21 cellular contexts compared by ENCODE assay signal in the genomic region with DNA sequence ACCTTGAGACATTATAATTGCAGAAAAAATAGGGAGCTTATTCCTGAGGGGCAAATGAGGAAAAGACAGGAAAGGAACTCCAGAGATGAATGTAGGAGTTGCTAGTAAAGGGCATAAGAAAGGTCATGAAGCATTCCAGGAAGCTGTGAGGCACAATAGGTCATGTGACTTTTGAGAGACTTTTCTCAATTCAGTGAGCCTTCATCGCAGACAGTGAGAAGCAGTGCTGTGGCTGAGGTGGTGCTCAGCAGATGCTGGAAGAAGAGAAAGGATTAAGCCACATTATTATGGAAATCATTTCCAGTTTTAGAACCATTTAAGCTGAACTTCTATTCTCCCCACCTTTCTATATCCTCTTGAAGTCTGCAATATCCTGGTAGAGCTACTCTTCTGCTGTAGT. TPM values are rescaled to one million over a fixed set of nuclear protein-coding genes. Genes with fewer than 3 reads are reported as not detected.
"Had no signal": no experiment of that assay in that cellular context is flagged by ENCODE, and none has a peak within 500 bp of the region (broad histone marks: within the 10 kb centered on the region; RNA-seq: fewer than 3 reads in every experiment).

No MANE protein-coding gene starts in this region.

- H3K36me3 Mint-ChIP-seq: activated naive CD4-positive, alpha-beta T cell treated with anti-CD3 and anti-CD28 coated beads, Interleukin-2, amount 50 U/mL, for 24 hours had no signal

- ATAC-seq: activated CD8-positive, alpha-beta T cell treated with anti-CD3 and anti-CD28 coated beads for 36 hours; activated T-cell treated with anti-CD3 and anti-CD28 coated beads, Interleukin-2, amount 50 U/mL, for 4 hours; esophagus mucosa; left ventricle myocardium superior; natural killer cell treated with Interleukin-12 subunit alpha and Interleukin-12 subunit beta and Interleukin-15 and Interleukin-18, amount 100 ng/mL, for 72 hours; T-helper 17 cell had no signal

- H3K36me3 ChIP-seq: adrenal gland, cardiac muscle cell, ovary, stomach, WERI-Rb-1 had no signal

- H3K9me3 Mint-ChIP-seq: activated CD8-positive, alpha-beta T cell treated with anti-CD3 and anti-CD28 coated beads for 36 hours; activated naive CD4-positive, alpha-beta T cell treated with anti-CD3 and anti-CD28 coated beads, Interleukin-2, amount 50 U/mL, for 24 hours; activated T-cell treated with anti-CD3 and anti-CD28 coated beads, Interleukin-2, amount 50 U/mL, for 4 hours; natural killer cell treated with Interleukin-12 subunit alpha and Interleukin-12 subunit beta and Interleukin-15 and Interleukin-18, amount 100 ng/mL, for 72 hours had no signal

- DNase-seq: activated CD4-positive, alpha-beta T cell treated with anti-CD3 and anti-CD28 coated beads for 4 hours; activated CD8-positive, alpha-beta T cell treated with anti-CD3 and anti-CD28 coated beads for 36 hours; activated effector memory CD4-positive, alpha-beta T cell treated with Interleukin-2 at 50 U/mL for 16 hours; activated T-cell treated with anti-CD3 and anti-CD28 coated beads, Interleukin-2, amount 50 U/mL, for 4 hours; adrenal gland; left ventricle myocardium superior; mesendoderm; ovary; stimulated activated CD4-positive, alpha-beta T cell treated with anti-CD3 and anti-CD28 coated beads, Interleukin-2, amount 100 ng/mL, for 24 hours; stomach; T-helper 17 cell; testis; WERI-Rb-1 had no signal

- H3K27ac Mint-ChIP-seq: activated CD8-positive, alpha-beta T cell treated with anti-CD3 and anti-CD28 coated beads for 36 hours; activated naive CD4-positive, alpha-beta T cell treated with anti-CD3 and anti-CD28 coated beads, Interleukin-2, amount 50 U/mL, for 24 hours; natural killer cell treated with Interleukin-12 subunit alpha and Interleukin-12 subunit beta and Interleukin-15 and Interleukin-18, amount 100 ng/mL, for 72 hours; T-helper 17 cell had no signal

- H3K27ac ChIP-seq: adrenal gland, cardiac muscle cell, ovary, stomach, testis, WERI-Rb-1 had no signal

- H3K4me3 Mint-ChIP-seq: activated CD8-positive, alpha-beta T cell treated with anti-CD3 and anti-CD28 coated beads for 36 hours; activated naive CD4-positive, alpha-beta T cell treated with anti-CD3 and anti-CD28 coated beads, Interleukin-2, amount 50 U/mL, for 24 hours; activated T-cell treated with anti-CD3 and anti-CD28 coated beads, Interleukin-2, amount 50 U/mL, for 4 hours; natural killer cell treated with Interleukin-12 subunit alpha and Interleukin-12 subunit beta and Interleukin-15 and Interleukin-18, amount 100 ng/mL, for 72 hours; T-helper 17 cell had no signal

- H3K27me3 ChIP-seq: adrenal gland, cardiac muscle cell, ovary, stomach, testis had no signal

- H3K4me3 ChIP-seq: adrenal gland, cardiac muscle cell, ovary, stomach, testis had no signal

- H3K9me3 ChIP-seq: adrenal gland, ovary, testis had no signal

- FAIRE-seq: colon, endometrium, islet of Langerhans, urothelium cell line had no signal

- H3K27me3 Mint-ChIP-seq: natural killer cell treated with Interleukin-12 subunit alpha and Interleukin-12 subunit beta and Interleukin-15 and Interleukin-18, amount 100 ng/mL, for 72 hours; T-helper 17 cell had no signal

RNA-seq across cellular contexts. Expression of gene SPTLC3, which starts 4.1 kb away (rescaled TPM):
- total RNA-seq: natural killer cell treated with Interleukin-12 subunit alpha and Interleukin-12 subunit beta and Interleukin-15 and Interleukin-18, amount 100 ng/mL, for 72 hours had no signal
